ENCODE assay signal across 8 cellular contexts in the genomic region with DNA sequence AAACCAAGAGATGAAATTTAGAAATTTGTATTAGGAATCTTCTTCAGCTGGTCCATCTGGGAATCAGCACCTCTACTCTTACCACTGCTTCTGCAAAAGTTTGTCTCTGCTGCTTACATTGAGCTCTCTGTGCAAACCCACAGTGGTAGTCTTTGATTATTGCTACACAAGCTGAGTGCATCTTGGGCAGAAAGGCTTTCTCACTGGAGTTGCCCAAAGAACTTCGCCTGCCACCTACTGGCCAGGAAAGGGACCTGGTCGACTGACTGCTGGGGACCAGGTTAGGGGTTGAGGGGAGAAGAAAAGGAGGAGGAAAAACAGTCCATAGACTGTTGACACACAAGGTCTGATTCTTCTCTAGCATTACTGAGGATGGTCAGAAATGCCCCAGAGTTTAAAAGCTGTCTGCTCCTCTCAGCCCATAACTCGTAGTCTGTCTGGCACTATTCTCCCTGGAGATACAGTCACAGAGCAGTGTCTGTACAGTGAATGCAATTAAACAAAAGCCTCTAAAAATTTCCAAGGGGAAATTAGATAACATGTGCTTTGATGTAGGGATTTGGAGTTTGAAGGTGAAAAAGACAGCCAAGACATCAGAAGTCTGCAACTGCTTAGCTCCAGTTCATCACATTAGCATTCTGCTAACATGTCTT.
DNase-seq lines count a peak whose midpoint lies in the region; ATAC-seq and TF ChIP-seq lines count a peak whose summit lies in the region.

No MANE protein-coding gene starts in this region.

- no peak overlapping the region for H3K9ac ChIP-seq in colonic mucosa (ENCODE audit: low read depth in 2 of 2, low read length in 2 of 2)

- intact Hi-C loops in heart left ventricle (cut with DNase I) (loop anchor here in 1 of 10 donors (10.0 kb wide), 1 partner anchor 1198 kb away; no protein-coding TSS in a partner anchor), left ventricle myocardium superior (cut with micrococcal nuclease) (no loop called here), colonic mucosa (cut with DNase I) (no loop called here), gastrocnemius medialis (cut with DNase I; ENCODE audit: low total_unique reads) (no loop called here)

- H3K27ac ChIP-seq in heart left ventricle (no peak overlapping the region), HEK293 (ENCODE audit: extremely low read depth, low read depth, low read length) (no peak overlapping the region), VCaP (no peak overlapping the region), colonic mucosa (no peak overlapping the region), gastrocnemius medialis (no peak overlapping the region)

- in situ Hi-C loops in gastrocnemius medialis (cut with MboI; ENCODE audit: low sequenced_read_pairs in 4 of 4), result no loop called here

- no peaks in the 10 kb centered on the region for H3K27me3 ChIP-seq in heart left ventricle
- H3K27me3 ChIP-seq in colonic mucosa, result no peaks in the 10 kb centered on the region
- H3K27me3 ChIP-seq in gastrocnemius medialis, result no peaks in the 10 kb centered on the region

- DNase-seq in heart left ventricle, result peak in 2 of 5 donors; percentile 17 to 47
- no peak for DNase-seq in left ventricle myocardium superior
- DNase-seq in LoVo (ENCODE audit: low spot score), result peak; percentile 20
- DNase-seq in colonic mucosa, result peak; percentile 44
- peak; percentile 33 for DNase-seq in myocyte (ENCODE audit: low read depth)
- DNase-seq in gastrocnemius medialis, result no peak

- no peaks in the 10 kb centered on the region for H3K4me1 ChIP-seq in heart left ventricle
- H3K4me1 ChIP-seq in HEK293 (ENCODE audit: control insufficient read depth, insufficient read depth, low read length), result peaks cover 2% of the 10 kb centered on the region; the same call in 1 of the 2 replicates
- no peaks in the 10 kb centered on the region for H3K4me1 ChIP-seq in colonic mucosa
- H3K4me1 ChIP-seq in gastrocnemius medialis, result no peaks in the 10 kb centered on the region

- ATAC-seq in heart left ventricle, result peak in 1 of 4 donors; percentile 18
- no peak for ATAC-seq in left ventricle myocardium superior
- ATAC-seq in gastrocnemius medialis, result no peak

- H3K9me3 ChIP-seq in heart left ventricle (no peaks in the 10 kb centered on the region), HEK293 (ENCODE audit: control insufficient read depth, insufficient read depth, low read depth, low read length) (no peaks in the 10 kb centered on the region), colonic mucosa (no peaks in the 10 kb centered on the region), gastrocnemius medialis (no peaks in the 10 kb centered on the region)

- CTCF ChIA-PET in HEK293 (lab: Yijun Ruan, JAX), result interaction anchor here (0.6 to 2.8 kb wide), 31 partner anchors 9 to 1219 kb away, joined by 3 to 46 read pairs (median 3); no protein-coding TSS in a partner anchor

- 22 to 29% (median 27%) methylated on average over 3 of the region's 3 CpGs for WGBS in heart left ventricle, 4 donors

- TF ChIP-seq POLR2A in heart left ventricle (IDR thresholded peaks at IDR 0.05), result no peak
- TF ChIP-seq POLR2A in gastrocnemius medialis (IDR thresholded peaks at IDR 0.05), result no peak

- H3K36me3 ChIP-seq in heart left ventricle, result no peaks in the 10 kb centered on the region
- no peaks in the 10 kb centered on the region for H3K36me3 ChIP-seq in HEK293 (ENCODE audit: control insufficient read depth in 2 of 2, insufficient read depth in 1 of 2, low read length in 2 of 2)
- H3K36me3 ChIP-seq in colonic mucosa, result no peaks in the 10 kb centered on the region
- H3K36me3 ChIP-seq in gastrocnemius medialis, result no peaks in the 10 kb centered on the region

- POLR2A ChIA-PET in HEK293 (lab: Yijun Ruan, JAX), result no interaction called here

- H3K4me3 ChIP-seq in heart left ventricle, result no peak overlapping the region
- H3K4me3 ChIP-seq in HEK293 (ENCODE audit: low read depth, low read length), result no peak overlapping the region
- no peak overlapping the region for H3K4me3 ChIP-seq in colonic mucosa
- H3K4me3 ChIP-seq in gastrocnemius medialis, result no peak overlapping the region

- TF ChIP-seq CTCF in heart left ventricle (IDR thresholded peaks at IDR 0.05) (peak; percentile 15 to 56 (median 35)), HEK293 (tag by site-specific recombination; IDR thresholded peaks at IDR 0.05) (peak; percentile 19; the same call in 1 of the 2 replicates), VCaP (conservative IDR thresholded peaks at IDR 0.05) (peak; percentile 84), colonic mucosa (IDR thresholded peaks at IDR 0.05) (peak; percentile 63), gastrocnemius medialis (IDR thresholded peaks at IDR 0.05 in 4 of 5, conservative IDR thresholded peaks at IDR 0.05 in 1 of 5) (peak in 2 of 5 experiments; percentile 25 to 38)

TF ChIP-seq in HEK293, 187 proteins besides CTCF, POLR2A, EP300 and RAD21:
- no peak for TF ChIP-seq ZNF341 (tag by site-specific recombination; IDR thresholded peaks at IDR 0.05; ENCODE audit: low read depth)
- TF ChIP-seq, protein P1, sequence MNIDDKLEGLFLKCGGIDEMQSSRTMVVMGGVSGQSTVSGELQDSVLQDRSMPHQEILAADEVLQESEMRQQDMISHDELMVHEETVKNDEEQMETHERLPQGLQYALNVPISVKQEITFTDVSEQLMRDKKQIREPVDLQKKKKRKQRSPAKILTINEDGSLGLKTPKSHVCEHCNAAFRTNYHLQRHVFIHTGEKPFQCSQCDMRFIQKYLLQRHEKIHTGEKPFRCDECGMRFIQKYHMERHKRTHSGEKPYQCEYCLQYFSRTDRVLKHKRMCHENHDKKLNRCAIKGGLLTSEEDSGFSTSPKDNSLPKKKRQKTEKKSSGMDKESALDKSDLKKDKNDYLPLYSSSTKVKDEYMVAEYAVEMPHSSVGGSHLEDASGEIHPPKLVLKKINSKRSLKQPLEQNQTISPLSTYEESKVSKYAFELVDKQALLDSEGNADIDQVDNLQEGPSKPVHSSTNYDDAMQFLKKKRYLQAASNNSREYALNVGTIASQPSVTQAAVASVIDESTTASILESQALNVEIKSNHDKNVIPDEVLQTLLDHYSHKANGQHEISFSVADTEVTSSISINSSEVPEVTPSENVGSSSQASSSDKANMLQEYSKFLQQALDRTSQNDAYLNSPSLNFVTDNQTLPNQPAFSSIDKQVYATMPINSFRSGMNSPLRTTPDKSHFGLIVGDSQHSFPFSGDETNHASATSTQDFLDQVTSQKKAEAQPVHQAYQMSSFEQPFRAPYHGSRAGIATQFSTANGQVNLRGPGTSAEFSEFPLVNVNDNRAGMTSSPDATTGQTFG (tag by site-specific recombination; IDR thresholded peaks at IDR 0.05; ENCODE audit: borderline replicate concordance), result no peak
- TF ChIP-seq, protein P2, sequence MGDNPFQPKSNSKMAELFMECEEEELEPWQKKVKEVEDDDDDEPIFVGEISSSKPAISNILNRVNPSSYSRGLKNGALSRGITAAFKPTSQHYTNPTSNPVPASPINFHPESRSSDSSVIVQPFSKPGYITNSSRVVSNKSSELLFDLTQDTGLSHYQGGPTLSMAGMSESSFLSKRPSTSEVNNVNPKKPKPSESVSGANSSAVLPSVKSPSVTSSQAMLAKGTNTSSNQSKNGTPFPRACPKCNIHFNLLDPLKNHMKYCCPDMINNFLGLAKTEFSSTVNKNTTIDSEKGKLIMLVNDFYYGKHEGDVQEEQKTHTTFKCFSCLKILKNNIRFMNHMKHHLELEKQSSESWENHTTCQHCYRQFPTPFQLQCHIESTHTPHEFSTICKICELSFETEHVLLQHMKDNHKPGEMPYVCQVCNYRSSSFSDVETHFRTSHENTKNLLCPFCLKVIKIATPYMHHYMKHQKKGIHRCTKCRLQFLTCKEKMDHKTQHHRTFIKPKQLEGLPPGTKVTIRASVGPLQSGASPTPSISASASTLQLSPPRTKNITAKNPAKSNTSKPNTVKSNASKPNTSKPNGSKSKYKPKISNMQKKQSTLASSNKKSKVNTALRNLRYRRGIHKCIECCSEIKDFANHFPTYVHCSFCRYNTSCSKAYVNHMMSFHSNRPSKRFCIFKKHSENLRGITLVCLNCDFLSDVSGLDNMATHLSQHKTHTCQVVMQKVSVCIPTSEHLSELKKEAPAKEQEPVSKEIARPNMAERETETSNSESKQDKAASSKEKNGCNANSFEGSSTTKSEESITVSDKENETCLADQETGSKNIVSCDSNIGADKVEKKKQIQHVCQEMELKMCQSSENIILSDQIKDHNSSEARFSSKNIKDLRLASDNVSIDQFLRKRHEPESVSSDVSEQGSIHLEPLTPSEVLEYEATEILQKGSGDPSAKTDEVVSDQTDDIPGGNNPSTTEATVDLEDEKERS (tag by site-specific recombination; IDR thresholded peaks at IDR 0.05), result no peak
- TF ChIP-seq ZNF426 (tag by site-specific recombination; IDR thresholded peaks at IDR 0.05), result no peak
- no peak for TF ChIP-seq ZNF473 (tag by site-specific recombination; IDR thresholded peaks at IDR 0.05)
- TF ChIP-seq ZNF654 (tag by site-specific recombination; IDR thresholded peaks at IDR 0.05; ENCODE audit: low read depth), result peak; percentile 68
TF ChIP-seq in HEK293: peak in this region for 1.

Comparison
In these comparisons a context has a peak if more than half of its experiments do, and no peak if none do; other contexts are left out.
1. DNase-seq: peak in LoVo (single experiment), colonic mucosa (single experiment) and myocyte (single experiment); none in left ventricle myocardium superior (single experiment) and gastrocnemius medialis (0 of 2).